ENCODE assay signal across 1 cellular context in the genomic region with DNA sequence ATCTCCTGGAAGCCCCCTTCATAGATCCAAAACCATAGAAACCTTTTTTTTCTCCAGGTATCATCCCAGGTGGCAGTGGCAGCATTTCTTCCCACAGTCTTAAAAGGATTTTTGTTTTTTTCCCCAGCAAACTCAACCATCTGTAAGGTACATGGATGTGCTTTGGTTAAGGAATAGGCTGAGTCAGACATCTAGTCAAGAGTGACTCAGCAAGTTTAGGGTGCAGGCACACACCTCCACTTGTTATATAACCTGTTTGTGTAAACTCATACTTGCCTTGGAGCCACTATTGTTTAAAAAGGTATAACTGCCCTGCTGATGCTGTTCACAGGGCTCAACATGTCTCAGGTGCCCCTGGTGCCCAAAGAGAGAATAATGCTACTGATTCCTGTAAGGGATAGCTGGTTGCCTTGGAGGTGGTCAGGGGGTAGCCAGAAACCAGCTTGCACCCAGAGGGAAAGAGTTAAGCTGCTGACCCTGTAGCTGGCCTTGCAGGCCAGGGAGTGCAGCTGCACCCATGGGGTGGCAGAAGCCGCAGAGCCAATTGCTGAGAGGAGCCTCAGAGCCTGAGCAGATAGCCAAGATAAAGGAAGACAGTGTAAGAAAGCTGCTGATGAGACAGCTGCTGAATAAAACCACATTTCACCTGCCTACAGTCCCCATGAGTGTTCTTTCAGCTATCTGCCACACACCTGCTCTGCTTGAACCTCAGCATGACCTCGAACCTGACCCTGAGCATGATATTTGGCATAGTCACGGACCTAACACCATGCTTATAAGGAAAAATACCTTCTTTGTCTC.
TF ChIP-seq lines count a peak whose summit lies in the region.

No MANE protein-coding gene starts in this region.

TF ChIP-seq in K562, 482 proteins besides CTCF, POLR2A, EP300 and RAD21 (continued from another document):
- TF ChIP-seq, protein P1, sequence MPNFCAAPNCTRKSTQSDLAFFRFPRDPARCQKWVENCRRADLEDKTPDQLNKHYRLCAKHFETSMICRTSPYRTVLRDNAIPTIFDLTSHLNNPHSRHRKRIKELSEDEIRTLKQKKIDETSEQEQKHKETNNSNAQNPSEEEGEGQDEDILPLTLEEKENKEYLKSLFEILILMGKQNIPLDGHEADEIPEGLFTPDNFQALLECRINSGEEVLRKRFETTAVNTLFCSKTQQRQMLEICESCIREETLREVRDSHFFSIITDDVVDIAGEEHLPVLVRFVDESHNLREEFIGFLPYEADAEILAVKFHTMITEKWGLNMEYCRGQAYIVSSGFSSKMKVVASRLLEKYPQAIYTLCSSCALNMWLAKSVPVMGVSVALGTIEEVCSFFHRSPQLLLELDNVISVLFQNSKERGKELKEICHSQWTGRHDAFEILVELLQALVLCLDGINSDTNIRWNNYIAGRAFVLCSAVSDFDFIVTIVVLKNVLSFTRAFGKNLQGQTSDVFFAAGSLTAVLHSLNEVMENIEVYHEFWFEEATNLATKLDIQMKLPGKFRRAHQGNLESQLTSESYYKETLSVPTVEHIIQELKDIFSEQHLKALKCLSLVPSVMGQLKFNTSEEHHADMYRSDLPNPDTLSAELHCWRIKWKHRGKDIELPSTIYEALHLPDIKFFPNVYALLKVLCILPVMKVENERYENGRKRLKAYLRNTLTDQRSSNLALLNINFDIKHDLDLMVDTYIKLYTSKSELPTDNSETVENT (CRISPR knock-in tag; IDR thresholded peaks at IDR 0.05) = no peak
- TF ChIP-seq CBFA2T3 (IDR thresholded peaks at IDR 0.05) (peak; percentile 58), BACH1 (tag; IDR thresholded peaks at IDR 0.05) (peak; percentile 80; the same call in 1 of the 2 replicates), SMARCA4 (IDR thresholded peaks at IDR 0.05) (peak; percentile 24; the same call in 1 of the 2 replicates), JUND (IDR thresholded peaks at IDR 0.05; ENCODE audit: borderline replicate concordance, low read depth, low read length) (peak; percentile 38; the same call in 1 of the 2 replicates), JUND (tag; IDR thresholded peaks at IDR 0.05; ENCODE audit: borderline replicate concordance, low read depth, low read length) (no peak; the same call in 2 of the 3 replicates), HDAC2 (IDR thresholded peaks at IDR 0.05) (no peak), YBX1 (IDR thresholded peaks at IDR 0.05) (no peak), EZH2 (IDR thresholded peaks at IDR 0.05; ENCODE audit: borderline replicate concordance, low read depth, low read length) (no peak), MECOM (CRISPR knock-in tag; IDR thresholded peaks at IDR 0.05) (0 out of 2 replicates have a peak, but pooled peaks have one; percentile 36), CBFA2T2 (conservative IDR thresholded peaks at IDR 0.05) (peak; percentile 24; the same call in 1 of the 2 replicates), PRPF4 (IDR thresholded peaks at IDR 0.05; ENCODE audit: insufficient read depth, low read depth, low read length, poor library complexity, severe bottlenecking) (no peak)
- TF ChIP-seq, protein P2, sequence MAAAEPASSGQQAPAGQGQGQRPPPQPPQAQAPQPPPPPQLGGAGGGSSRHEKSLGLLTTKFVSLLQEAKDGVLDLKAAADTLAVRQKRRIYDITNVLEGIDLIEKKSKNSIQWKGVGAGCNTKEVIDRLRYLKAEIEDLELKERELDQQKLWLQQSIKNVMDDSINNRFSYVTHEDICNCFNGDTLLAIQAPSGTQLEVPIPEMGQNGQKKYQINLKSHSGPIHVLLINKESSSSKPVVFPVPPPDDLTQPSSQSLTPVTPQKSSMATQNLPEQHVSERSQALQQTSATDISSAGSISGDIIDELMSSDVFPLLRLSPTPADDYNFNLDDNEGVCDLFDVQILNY (CRISPR knock-in tag; IDR thresholded peaks at IDR 0.05) = no peak
TF ChIP-seq in K562: peak in this region for 21.
